21 cellular contexts compared by ENCODE assay signal in genomic region chr3:186075931-186076567, GRCh38. TPM values are rescaled to one million over a fixed set of nuclear protein-coding genes. Genes with fewer than 3 reads are reported as not detected.
"Had no signal": no experiment of that assay in that cellular context is flagged by ENCODE, and none has a peak within 500 bp of the region (broad histone marks: within the 10 kb centered on the region; RNA-seq: fewer than 3 reads in every experiment).

No MANE protein-coding gene starts in this region.

- ATAC-seq: left cardiac atrium; lower lobe of right lung; naive thymus-derived CD4-positive, alpha-beta T cell; psoas muscle; stimulated activated naive CD8-positive, alpha-beta T cell treated with anti-CD3 and anti-CD28 coated beads, Interleukin-15, Interleukin-2, amounts not matched to agents 100 U/mL and 50 U/mL, for 24 hours had no signal

- H3K27ac ChIP-seq: dorsolateral prefrontal cortex, esophagus squamous epithelium, left ventricle myocardium inferior, lower lobe of right lung, neutrophil, psoas muscle, sigmoid colon, testis, tibial nerve had no signal

- H3K9me3 ChIP-seq: esophagus squamous epithelium, neutrophil, psoas muscle, sigmoid colon, testis had no signal

- DNase-seq: cortex of kidney; dorsolateral prefrontal cortex; effector memory CD4-positive, alpha-beta T cell; esophagus squamous epithelium; foreskin fibroblast; immature natural killer cell; kidney; left cardiac atrium; left ventricle myocardium inferior; lower lobe of right lung; naive thymus-derived CD4-positive, alpha-beta T cell; psoas muscle; retina; sigmoid colon; stimulated activated CD4-positive, alpha-beta T cell treated with anti-CD3 and anti-CD28 coated beads, Interleukin-12 subunit alpha, Interleukin-12 subunit beta, amount 100 ng/mL, for 4 hours; stimulated activated naive CD8-positive, alpha-beta T cell treated with anti-CD3 and anti-CD28 coated beads, Interleukin-15, Interleukin-2, amounts not matched to agents 100 U/mL and 50 U/mL, for 24 hours; testis had no signal

- H3K4me1 ChIP-seq: esophagus squamous epithelium, left ventricle myocardium inferior, lower lobe of right lung, psoas muscle, sigmoid colon, testis, tibial nerve had no signal

- H3K27ac Mint-ChIP-seq: immature natural killer cell; naive thymus-derived CD4-positive, alpha-beta T cell had no signal

- H3K4me1 Mint-ChIP-seq: central memory CD8-positive, alpha-beta T cell; immature natural killer cell had no signal

- H3K4me3 ChIP-seq: dorsolateral prefrontal cortex, esophagus squamous epithelium, left ventricle myocardium inferior, lower lobe of right lung, psoas muscle, sigmoid colon, skin epidermis, testis, tibial nerve had no signal

- H3K27me3 ChIP-seq: dorsolateral prefrontal cortex, esophagus squamous epithelium, neutrophil, sigmoid colon, testis, tibial nerve had no signal

- H3K36me3 ChIP-seq: neutrophil had no signal

- H3K4me3 Mint-ChIP-seq: central memory CD8-positive, alpha-beta T cell; immature natural killer cell; naive thymus-derived CD4-positive, alpha-beta T cell had no signal

RNA-seq across cellular contexts. Expression of gene ETV5, which starts 32.8 kb away (rescaled TPM):
- polyA plus RNA-seq: naive thymus-derived CD4-positive, alpha-beta T cell had no signal
